In the genomic region with DNA sequence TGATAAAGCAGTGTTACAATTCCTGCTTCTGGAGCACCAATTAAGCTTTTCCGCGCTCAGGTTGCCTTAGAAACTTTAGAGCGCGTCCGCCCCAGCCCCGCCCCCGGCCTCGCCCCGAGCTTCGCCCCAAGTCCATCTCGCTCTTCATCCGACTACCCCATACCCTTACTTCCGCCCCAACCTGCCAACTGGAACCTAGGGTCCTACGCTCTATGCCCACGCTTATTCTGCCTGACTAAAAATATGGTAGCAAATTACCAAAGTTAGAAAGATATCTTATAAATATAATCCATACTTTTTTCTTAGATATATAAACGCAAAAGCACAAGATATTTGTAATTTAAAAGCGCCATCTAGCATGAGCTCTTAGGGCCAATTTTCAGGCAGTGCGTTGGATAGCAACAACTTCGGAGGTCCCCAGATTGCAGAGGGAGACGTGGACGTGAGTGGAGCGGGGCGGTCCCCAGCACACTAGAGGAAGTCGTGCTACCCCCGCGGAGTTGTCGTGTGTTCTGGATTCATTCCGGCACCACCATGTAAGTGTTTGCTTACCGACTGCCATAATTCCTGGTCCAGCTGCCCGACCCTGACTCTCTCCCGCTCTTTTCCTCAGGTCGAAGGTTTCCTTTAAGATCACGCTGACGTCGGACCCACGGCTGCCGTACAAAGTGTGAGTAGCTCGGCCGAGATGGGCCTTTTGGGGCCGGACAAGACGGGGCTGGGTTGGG, we compare ENCODE assay signal across 8 cellular contexts. TPM values are rescaled to one million over a fixed set of nuclear protein-coding genes. Genes with fewer than 3 reads are reported as not detected.
A peak's percentile ranks its signal among the peaks of the same experiment; 100 is the strongest.
DNase-seq lines count a peak whose midpoint lies in the region; ATAC-seq, FAIRE-seq and TF ChIP-seq lines count a peak whose summit lies in the region.

A gene (plus strand): TSS at position 466 of the 728 bp plus-strand sequence. CDS start 69 bp downstream, at position 535.

- peaks cover 9% of the 10 kb centered on the region for H3K79me1 ChIP-seq in trophoblast cell (ENCODE audit: low read length)

- H4K8ac ChIP-seq in trophoblast cell (ENCODE audit: low read depth, low read length): peak within 1 kb of the TSS; percentile 76

- peak within 1 kb of the TSS; percentile 94 for H3K9ac ChIP-seq in trophoblast cell (ENCODE audit: low read length)

- H3K4me3 ChIP-seq in adrenal gland (peak within 1 kb of the TSS; percentile 30 to 100 (median 79)), trophoblast cell (ENCODE audit: low read depth, low read length) (peak within 1 kb of the TSS; percentile 97), transverse colon (peak within 1 kb of the TSS; percentile 68 to 88 (median 78))

- peak within 1 kb of the TSS; percentile 82 for H4K91ac ChIP-seq in trophoblast cell (ENCODE audit: low read depth, low read length)

- in situ Hi-C loops in transverse colon (cut with MboI; ENCODE audit: low pct_ligation_motif_present in 1 of 4, low pct_unique_long_range_greater_than_20kb in 1 of 4, low sequenced_read_pairs in 3 of 4): loop anchor here in 1 of 4 donors (25.0 kb wide), 1 partner anchor 1287 kb away; a partner anchor contains a TSS

- H3K36me3 ChIP-seq in adrenal gland (replicated peaks in 1 of 2) (peaks cover 0 to 2% of the 10 kb centered on the region in 2 donors), trophoblast cell (ENCODE audit: control insufficient read depth in 1 of 2, insufficient read depth in 2 of 2, low read length in 2 of 2) (peaks cover 0 to 2% of the 10 kb centered on the region in 2 experiments), transverse colon (peaks cover 0 to 5% (median under 1%) of the 10 kb centered on the region in 4 donors)

- H3K27ac ChIP-seq in adrenal gland: peak within 1 kb of the TSS; percentile 83 to 96 (median 91)
- H3K27ac ChIP-seq in trophoblast cell (ENCODE audit: low read depth, low read length): peak within 1 kb of the TSS; percentile 41
- peak within 1 kb of the TSS; percentile 89 to 92 (median 91) for H3K27ac ChIP-seq in transverse colon

- H3K14ac ChIP-seq in trophoblast cell (ENCODE audit: low read length): peak within 1 kb of the TSS; percentile 79

- peak within 1 kb of the TSS; percentile 57 for H3K18ac ChIP-seq in trophoblast cell (ENCODE audit: low read length)

- WGBS in adrenal gland, 4 donors: 0% methylated on average over 25 to 41 of the region's 41 CpGs
- no CpG with 5 or more reads among the region's 41 CpGs for WGBS in trophoblast cell (ENCODE audit: extremely low coverage, insufficient coverage, insufficient read length)
- WGBS in transverse colon (ENCODE audit: low coverage in 1 of 2), 2 donors: 0% methylated on average over 10 to 41 of the region's 41 CpGs

- H2BK12ac ChIP-seq in trophoblast cell (ENCODE audit: low read length): peak within 1 kb of the TSS; percentile 33

- H3K27me3 ChIP-seq in adrenal gland (no peaks in the 10 kb centered on the region), trophoblast cell (ENCODE audit: insufficient read depth, low read length) (no peaks in the 10 kb centered on the region), transverse colon (no peaks in the 10 kb centered on the region)

- DNase-seq in GM12892 (ENCODE audit: insufficient read length) (peak; percentile 48), NCI-H146 (lab: John Stamatoyannopoulos, UW) (peak; percentile 95), T-helper 1 cell (peak; percentile 74 to 93 (median 82)), adrenal gland (peak; percentile 90 to 95 (median 93)), cardiac septum (ENCODE audit: low spot score) (peak; percentile 94), trophoblast cell (peak; percentile 82 to 89), transverse colon (peak; percentile 94)

- peak within 1 kb of the TSS; percentile 45 for H4K12ac ChIP-seq in trophoblast cell (ENCODE audit: low read depth, low read length)

- TF ChIP-seq EP300 in transverse colon (IDR thresholded peaks at IDR 0.05; ENCODE audit: low read depth): no peak

- H2AFZ ChIP-seq in trophoblast cell (ENCODE audit: insufficient read depth, low read length, poor library complexity): peak within 1 kb of the TSS; percentile 60

- H2BK120ac ChIP-seq in trophoblast cell (ENCODE audit: insufficient read depth, low read length, poor library complexity): peak within 1 kb of the TSS; percentile 37

- no peaks in the 10 kb centered on the region for H3K9me3 ChIP-seq in adrenal gland (replicated peaks in 1 of 3)
- peaks cover 2% of the 10 kb centered on the region for H3K9me3 ChIP-seq in trophoblast cell (ENCODE audit: insufficient read depth, low read depth, low read length)
- no peaks in the 10 kb centered on the region for H3K9me3 ChIP-seq in transverse colon

- H2AK5ac ChIP-seq in trophoblast cell (ENCODE audit: low read length): no peak within 1 kb of the TSS

- H3K23ac ChIP-seq in trophoblast cell (ENCODE audit: low read length): no peak within 1 kb of the TSS

- FAIRE-seq in GM12892 (lab: Jason Lieb, UNC): peak; percentile 95

- peak within 1 kb of the TSS; percentile 49 for H2BK5ac ChIP-seq in trophoblast cell (ENCODE audit: low read depth, low read length, poor library complexity)

- H3K4me2 ChIP-seq in trophoblast cell (ENCODE audit: low read length): peak within 1 kb of the TSS; percentile 83

- peaks cover 2% of the 10 kb centered on the region for H3K79me2 ChIP-seq in trophoblast cell (ENCODE audit: control insufficient read depth, insufficient read depth, low read length, poor library complexity)

- H3K4me1 ChIP-seq in adrenal gland (replicated peaks in 1 of 2): peaks cover 11 to 29% of the 10 kb centered on the region in 2 donors
- H3K4me1 ChIP-seq in trophoblast cell (ENCODE audit: control insufficient read depth in 1 of 2, insufficient read depth in 2 of 2, low read length in 2 of 2): no peaks in the 10 kb centered on the region
- H3K4me1 ChIP-seq in transverse colon: peaks cover 0 to 25% (median 13%) of the 10 kb centered on the region in 4 donors

- intact Hi-C loops in adrenal gland (cut with DNase I): no loop called here
- intact Hi-C loops in cardiac septum (cut with DNase I): no loop called here
- intact Hi-C loops in transverse colon (cut with DNase I; ENCODE audit: low total_unique reads): no loop called here

- TF ChIP-seq CTCF in adrenal gland (IDR thresholded peaks at IDR 0.05): no peak
- TF ChIP-seq CTCF in transverse colon (IDR thresholded peaks at IDR 0.05): no peak

- peak within 1 kb of the TSS; percentile 60 for H3K4ac ChIP-seq in trophoblast cell (ENCODE audit: low read depth, low read length)

- ATAC-seq in HG02852 (IDR thresholded peaks at IDR 0.05; ENCODE audit: unreplicated experiment): peak; percentile 93

- TF ChIP-seq POLR2A in GM12892 (IDR thresholded peaks at IDR 0.05; ENCODE audit: low read depth, low read length) (peak; percentile 85), adrenal gland (IDR thresholded peaks at IDR 0.05) (peak; percentile 63 to 75), transverse colon (IDR thresholded peaks at IDR 0.05) (peak; percentile 85)

RNA-seq across cellular contexts. Expression of the gene that starts here (rescaled TPM):
- polyA plus RNA-seq in GM12892 (2012; ENCODE audit: missing spikeins): 54.7 TPM
- total RNA-seq in adrenal gland: 10 to 100 TPM; 30.6 to 98.1 (median 50.1) TPM
- polyA plus RNA-seq in adrenal gland: 100 to 1,000 TPM in 1 of 3 donors, 10 to 100 TPM in 2; 22.4 to 106 (median 25.3) TPM
- total RNA-seq in cardiac septum: 32.3 TPM
- polyA plus RNA-seq in trophoblast cell (2013): 57.3 and 61.8 TPM in 2 replicates
- total RNA-seq in transverse colon: 10 to 100 TPM; 18.3 to 61.6 (median 37.2) TPM

Comparison
In these comparisons a context has a peak if more than half of its experiments do, and no peak if none do; other contexts are left out.
1. Peak in every context shown above with its lines: DNase-seq, ATAC-seq, H3K4me3 ChIP-seq and H3K27ac ChIP-seq.
2. H3K27ac ChIP-seq: peak in every context shown above with its lines; median percentile 91 in adrenal gland; 91 in transverse colon; 41 in trophoblast cell.